In the genomic region with DNA sequence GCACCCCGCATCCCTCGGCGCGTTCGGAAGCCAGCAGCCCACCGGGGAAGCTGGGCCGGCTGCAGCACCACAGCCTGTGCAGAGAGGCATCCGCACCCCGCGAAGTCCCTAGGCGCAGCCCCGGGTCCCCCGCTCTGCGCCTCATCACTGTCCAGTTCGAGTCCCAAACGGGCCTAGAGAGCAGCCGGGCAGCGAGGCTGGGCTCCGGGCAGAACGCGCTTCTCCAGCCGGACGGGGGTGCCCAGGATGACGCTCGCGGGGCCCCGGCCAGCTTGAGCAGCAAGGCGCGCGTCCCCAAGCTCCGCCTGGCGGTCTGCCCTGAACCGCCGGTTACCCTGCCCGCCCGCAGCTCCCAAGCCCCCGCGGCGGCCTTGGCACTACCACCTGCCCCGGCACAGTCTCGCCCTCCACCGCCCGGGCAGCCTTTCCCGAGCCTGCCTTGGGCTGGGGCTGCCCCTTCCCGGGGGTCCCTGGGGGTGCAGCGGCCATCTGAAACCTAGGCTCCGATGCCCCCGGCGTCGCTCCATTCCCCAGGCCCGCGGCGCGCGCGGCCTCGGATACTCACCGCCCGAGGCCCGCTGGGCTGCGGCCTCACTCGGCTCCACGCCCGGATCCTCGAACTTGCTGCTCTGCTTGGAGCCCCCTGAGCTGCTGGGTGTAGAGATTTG, we compare ENCODE assay signal across 8 cellular contexts. TPM values are rescaled to one million over a fixed set of nuclear protein-coding genes. Genes with fewer than 3 reads are reported as not detected.
A peak's percentile ranks its signal among the peaks of the same experiment; 100 is the strongest.
DNase-seq lines count a peak whose midpoint lies in the region; ATAC-seq and TF ChIP-seq lines count a peak whose summit lies in the region.

No MANE protein-coding gene starts in this region.

- peaks cover 22% of the 10 kb centered on the region for H3K27me3 Mint-ChIP-seq in neural crest cell (ENCODE audit: low read depth)

- TF ChIP-seq CTCF in neural crest cell (conservative IDR thresholded peaks at IDR 0.05) (peak; percentile 50), upper lobe of right lung (IDR thresholded peaks at IDR 0.05) (peak; percentile 32)

- peaks cover 14% of the 10 kb centered on the region for H3K4me1 Mint-ChIP-seq in neural crest cell

- DNase-seq in DMS 273 (lab: John Stamatoyannopoulos, UW; ENCODE audit: unreplicated experiment): peak; percentile 80
- no peak for DNase-seq in DMS 273 treated with DMSO at 0.1 percent for 48 hours (lab: John Stamatoyannopoulos, UW)
- peak; percentile 37 for DNase-seq in NCI-H774 (lab: John Stamatoyannopoulos, UW)
- DNase-seq in activated T-helper 9 cell treated with anti-CD3 and anti-CD28 coated beads, Interleukin-2, amount 50 U/mL, for 16 hours (ENCODE audit: low read depth): peak; percentile 28
- peak; percentile 70 for DNase-seq in germinal center (ENCODE audit: low spot score)
- DNase-seq in neural crest cell (ENCODE audit: low read depth, low spot score): peak; percentile 57
- peak; percentile 78 for DNase-seq in upper lobe of right lung

- no peaks in the 10 kb centered on the region for H3K36me3 ChIP-seq in upper lobe of right lung

- peak overlapping the region; percentile 50 for H3K4me3 ChIP-seq in upper lobe of right lung

- peak overlapping the region; percentile 67 for H3K27ac ChIP-seq in upper lobe of right lung

- H3K27me3 ChIP-seq in upper lobe of right lung: no peaks in the 10 kb centered on the region

- H3K4me3 Mint-ChIP-seq in neural crest cell: peak overlapping the region; percentile 98

- H3K9me3 Mint-ChIP-seq in neural crest cell: no peaks in the 10 kb centered on the region

- H3K36me3 Mint-ChIP-seq in neural crest cell (ENCODE audit: low read depth): no peaks in the 10 kb centered on the region

- intact Hi-C loops in upper lobe of right lung (cut with DNase I): no loop called here

- peaks cover 6% of the 10 kb centered on the region for H3K4me1 ChIP-seq in upper lobe of right lung

- no peaks in the 10 kb centered on the region for H3K9me3 ChIP-seq in upper lobe of right lung

- peak; percentile 37 for ATAC-seq in HG02763 (IDR thresholded peaks at IDR 0.05; ENCODE audit: unreplicated experiment)
- peak; percentile 66 for ATAC-seq in upper lobe of right lung

- no peak overlapping the region for H3K27ac Mint-ChIP-seq in neural crest cell (ENCODE audit: unreplicated experiment)

RNA-seq across cellular contexts. Expression of gene SLC16A14, which starts 0.6 kb away (rescaled TPM):
- total RNA-seq in neural crest cell (13.0 and 14.2 TPM in 2 replicates), upper lobe of right lung (4.7 TPM)
